ENCODE assay signal across 15 cellular contexts in the genomic region with DNA sequence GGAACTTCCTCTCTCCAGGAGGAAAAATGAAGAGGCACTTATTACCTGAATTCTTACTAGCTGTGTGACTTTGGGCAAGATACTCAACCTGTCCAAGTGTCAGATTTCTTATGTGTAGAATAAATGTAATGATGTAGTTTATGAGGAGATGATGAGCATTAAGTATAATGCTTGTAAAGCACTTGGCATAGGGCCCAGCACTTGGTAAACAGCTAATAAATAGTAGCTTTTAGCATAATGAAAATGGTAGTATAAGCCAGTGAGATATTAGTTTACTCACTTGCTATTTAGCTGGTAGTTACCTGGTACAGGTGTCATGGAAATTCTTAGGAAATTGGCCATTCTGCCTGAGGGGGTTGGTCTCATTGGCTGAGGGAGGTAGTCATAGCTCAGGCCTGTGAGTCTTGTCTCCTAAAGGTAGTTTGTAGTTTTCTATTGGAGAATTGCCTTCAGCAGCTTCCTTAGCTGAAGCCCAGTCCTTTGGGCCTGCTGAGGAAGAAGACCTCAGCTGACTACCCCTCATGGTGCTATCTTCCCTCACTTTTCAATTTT.
DNase-seq lines count a peak whose midpoint lies in the region; ATAC-seq, FAIRE-seq and TF ChIP-seq lines count a peak whose summit lies in the region.
"Had no signal": no experiment of that assay in that cellular context is flagged by ENCODE, and none has a peak within 500 bp of the region (broad histone marks: within the 10 kb centered on the region; RNA-seq: fewer than 3 reads in every experiment).

No MANE protein-coding gene starts in this region.

- no peaks in the 10 kb centered on the region for H3K79me2 ChIP-seq in K562 (ENCODE audit: control insufficient read depth, insufficient read depth, low read length)

- no peaks in the 10 kb centered on the region for H3K4me1 Mint-ChIP-seq in CD8-positive, alpha-beta memory T cell

- TF ChIP-seq RAD21 in K562 (CRISPR knock-in tag; conservative IDR thresholded peaks at IDR 0.05 in 1 of 2, IDR thresholded peaks at IDR 0.05 in 1 of 2) = no peak

- no peak for TF ChIP-seq POLR2A in K562 (conservative IDR thresholded peaks at IDR 0.05)

- H3K36me3 ChIP-seq in K562 (ENCODE audit: control insufficient read depth, insufficient read depth, low read length) = no peaks in the 10 kb centered on the region
- no peaks in the 10 kb centered on the region for H3K36me3 ChIP-seq in CD8-positive, alpha-beta memory T cell (ENCODE audit: insufficient read depth, low read length)
- H3K36me3 ChIP-seq: MG63 had no signal

- peak overlapping the region in 1 of 8 donors; percentile 29 for H3K27ac Mint-ChIP-seq in CD8-positive, alpha-beta memory T cell
- H3K27ac Mint-ChIP-seq: T-helper 2 cell treated with Interferon-gamma antibody and Interleukin-4, amounts not matched to agents 5 μg/mL and 100 μg/mL, for 36 hours had no signal

- in situ Hi-C loops in K562 (cut with MboI) = loop anchor here (10.0 kb wide), 1 partner anchor 250 kb away; no protein-coding TSS in a partner anchor

- H3K4me3 Mint-ChIP-seq in CD8-positive, alpha-beta memory T cell = no peak overlapping the region
- H3K4me3 Mint-ChIP-seq: T-helper 2 cell treated with Interferon-gamma antibody and Interleukin-4, amounts not matched to agents 5 μg/mL and 100 μg/mL, for 36 hours had no signal

- H3K27me3 Mint-ChIP-seq in CD8-positive, alpha-beta memory T cell = peaks cover 9 to 10% of the 10 kb centered on the region in 2 donors

- POLR2A ChIA-PET in K562 (lab: Yijun Ruan, JAX) = no interaction called here
- POLR2A ChIA-PET in CD8-positive, alpha-beta memory T cell (lab: Charles Lee) = no interaction called here

- no peaks in the 10 kb centered on the region for H4K20me1 ChIP-seq in K562 (replicated peaks; ENCODE audit: control insufficient read depth, insufficient read depth, low read length)

- H3K27me3 ChIP-seq in K562 (ENCODE audit: control insufficient read depth in 2 of 2, insufficient read depth in 2 of 2, low read length in 2 of 2) = no peaks in the 10 kb centered on the region; a peak in 1 of 5 replicates
- no peaks in the 10 kb centered on the region for H3K27me3 ChIP-seq in CD8-positive, alpha-beta memory T cell (ENCODE audit: insufficient read depth, low read length, poor library complexity, severe bottlenecking)
- H3K27me3 ChIP-seq: MG63 had no signal

- no peaks in the 10 kb centered on the region; a peak in 1 of 5 replicates for H3K4me1 ChIP-seq in K562 (replicated peaks in 1 of 2; ENCODE audit: control insufficient read depth in 2 of 2, insufficient read depth in 2 of 2, low read length in 2 of 2)
- no peaks in the 10 kb centered on the region for H3K4me1 ChIP-seq in CD8-positive, alpha-beta memory T cell (ENCODE audit: insufficient read depth, low read length)

- intact Hi-C loops in K562 (cut with micrococcal nuclease) = no loop called here

- H3K9me3 Mint-ChIP-seq in CD8-positive, alpha-beta memory T cell = peaks cover 0 to 1% (median 0%) of the 10 kb centered on the region in 5 donors
- H3K9me3 Mint-ChIP-seq: T-helper 2 cell treated with Interferon-gamma antibody and Interleukin-4, amounts not matched to agents 5 μg/mL and 100 μg/mL, for 36 hours had no signal

- peak; percentile 92 for DNase-seq in DMS79 (lab: John Stamatoyannopoulos, UW)
- DNase-seq in NCI-H526 (lab: John Stamatoyannopoulos, UW) = peak; percentile 15 to 18
- DNase-seq in K562 (ENCODE audit: extremely low read depth in 1 of 4, low spot score in 3 of 4) = no peak
- DNase-seq in OCI-M1 (lab: John Stamatoyannopoulos, UW) = no peak
- no peak for DNase-seq in CD8-positive, alpha-beta memory T cell
- DNase-seq: GM23248, MG63, NCI-H1092, NCI-H2029, NCI-H524 had no signal

- H3K4me3 ChIP-seq in K562 = no peak overlapping the region
- no peak overlapping the region for H3K4me3 ChIP-seq in CD8-positive, alpha-beta memory T cell (ENCODE audit: low read length)
- H3K4me3 ChIP-seq: GM23248, MG63 had no signal

- no peaks in the 10 kb centered on the region for H3K36me3 Mint-ChIP-seq in CD8-positive, alpha-beta memory T cell

- no peaks in the 10 kb centered on the region for H3K9me3 ChIP-seq in K562 (replicated peaks; ENCODE audit: control insufficient read depth, insufficient read depth, low read depth, low read length)
- H3K9me3 ChIP-seq in CD8-positive, alpha-beta memory T cell (ENCODE audit: low read length) = no peaks in the 10 kb centered on the region
- H3K9me3 ChIP-seq: MG63 had no signal

- H3K9me1 ChIP-seq in K562 (ENCODE audit: control insufficient read depth, insufficient read depth, low read length) = no peaks in the 10 kb centered on the region

- H2AFZ ChIP-seq in K562 (ENCODE audit: low read depth, low read length) = no peak overlapping the region
- H2AFZ ChIP-seq: GM23248 had no signal

- CTCF ChIA-PET in K562 (lab: Yijun Ruan, JAX; ENCODE audit: low intra/inter-chr PET ratio) = no interaction called here
- CTCF ChIA-PET in CD8-positive, alpha-beta memory T cell (lab: Charles Lee) = interaction anchor here (1.9 to 2.4 kb wide), 2 partner anchors 10 to 618 kb away, joined by 5 to 10 read pairs; no protein-coding TSS in a partner anchor

- ATAC-seq in K562 = no peak
- ATAC-seq in GM18498 (IDR thresholded peaks at IDR 0.05; ENCODE audit: unreplicated experiment) = no peak
- ATAC-seq in HG03135 (IDR thresholded peaks at IDR 0.05; ENCODE audit: unreplicated experiment) = no peak
- ATAC-seq: HepG2 had no signal

- no peak overlapping the region for H3K4me2 ChIP-seq in K562 (ENCODE audit: insufficient read depth, low read length)

- TF ChIP-seq CTCF in 22Rv1 (IDR thresholded peaks at IDR 0.05) (no peak), K562 (IDR thresholded peaks at IDR 0.05 in 2 of 3, conservative IDR thresholded peaks at IDR 0.05 in 1 of 3; ENCODE audit: insufficient read depth in 2 of 3, low read depth in 1 of 3, low read length in 3 of 3) (no peak)

- no peak for FAIRE-seq in K562 (lab: Jason Lieb, UNC)
- FAIRE-seq: HepG2 had no signal

- no peak overlapping the region for H3K9ac ChIP-seq in K562 (ENCODE audit: insufficient read depth in 1 of 2, low read depth in 2 of 2, low read length in 2 of 2)
- H3K9ac ChIP-seq: GM23248 had no signal

- no TSS peak for BruUV-seq in K562 (replicated peaks; lab: Mats Ljungman, UMichigan)

- H3K27ac ChIP-seq in 22Rv1 = peak overlapping the region; percentile 49
- no peak overlapping the region for H3K27ac ChIP-seq in K562 (ENCODE audit: extremely low read depth, low read depth, low read length)
- H3K27ac ChIP-seq in CD8-positive, alpha-beta memory T cell (ENCODE audit: low read depth, low read length) = no peak overlapping the region
- H3K27ac ChIP-seq: GM23248 had no signal

- TF ChIP-seq EP300 in K562 (IDR thresholded peaks at IDR 0.05; ENCODE audit: low read length) = no peak

TF ChIP-seq in K562, 482 proteins besides CTCF, POLR2A, EP300 and RAD21:
- TF ChIP-seq TBP (optimal IDR thresholded peaks at IDR 0.05; ENCODE audit: low read depth, low read length) (no peak), ZNF41 (CRISPR knock-in tag; conservative IDR thresholded peaks at IDR 0.05) (peak; percentile 88), POU5F1 (IDR thresholded peaks at IDR 0.05; ENCODE audit: borderline replicate concordance, low read depth, low read length, partially characterized antibody) (no peak), MCM5 (IDR thresholded peaks at IDR 0.05; ENCODE audit: low read depth) (no peak)

Comparison
In these comparisons a context has a peak if more than half of its experiments do, and no peak if none do; other contexts are left out.
1. DNase-seq: peak in DMS79 (single experiment) and NCI-H526 (2 of 2); none in K562 (0 of 4), OCI-M1 (single experiment) and CD8-positive, alpha-beta memory T cell (0 of 5).